Comparison of ENCODE assay signal across 8 cellular contexts in the genomic region with DNA sequence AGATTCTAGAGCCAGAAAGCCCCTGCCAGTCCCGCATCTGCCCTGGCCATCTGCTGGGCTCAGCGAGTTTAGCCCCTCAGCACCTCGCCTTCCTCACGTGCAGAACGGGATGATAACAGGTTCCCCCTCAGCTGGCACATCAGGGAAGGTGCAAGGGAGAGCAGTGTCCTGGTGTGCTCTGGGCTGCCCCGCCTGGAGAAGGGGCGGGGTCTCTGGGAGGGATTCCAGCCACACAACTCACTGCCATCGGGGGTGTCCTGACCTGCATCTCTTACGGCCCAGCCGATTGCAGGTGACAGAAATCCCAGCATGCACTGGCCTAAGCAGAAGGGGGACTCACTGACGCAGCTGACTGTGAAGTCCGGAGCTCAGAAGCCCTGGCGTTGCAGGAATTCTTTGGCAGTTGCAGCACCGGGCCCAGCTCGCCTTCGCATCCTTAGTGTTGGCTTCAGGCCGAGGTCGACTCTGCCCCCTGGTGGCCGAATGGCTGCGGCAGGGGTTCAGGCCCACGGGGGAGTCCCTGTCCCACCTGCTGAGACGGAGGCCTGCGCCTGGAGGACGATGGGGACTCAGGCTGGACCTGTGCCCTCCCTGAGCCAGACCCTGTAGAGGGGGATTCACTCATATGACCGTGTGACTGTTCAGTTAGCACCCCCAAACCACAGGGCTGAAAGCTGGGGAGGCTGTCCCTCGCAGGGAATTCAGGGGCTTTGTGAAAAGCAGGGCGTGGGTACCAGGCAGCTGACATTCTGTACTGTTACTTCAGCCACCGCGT.
DNase-seq lines count a peak whose midpoint lies in the region; ATAC-seq and TF ChIP-seq lines count a peak whose summit lies in the region.

No MANE protein-coding gene starts in this region.

- WGBS in lung, 2 donors, result 39 to 41% methylated on average over 29 of the region's 29 CpGs

- ATAC-seq in lung (ENCODE audit: insufficient read depth, low FRiP score), result no peak

- TF ChIP-seq CTCF in C4-2B (conservative IDR thresholded peaks at IDR 0.05) (peak; percentile 77), lung (IDR thresholded peaks at IDR 0.05; ENCODE audit: control extremely low read depth, extremely low read depth) (peak; percentile 30)

- DNase-seq in GM19240 (ENCODE audit: insufficient read length, low spot score) (peak; percentile 73), MG63 (peak; percentile 58), dermis microvascular lymphatic vessel endothelial cell (ENCODE audit: low read depth in 2 of 2) (peak; percentile 31 to 54), lung (ENCODE audit: low spot score) (peak; percentile 63), NCI-H510A (lab: John Stamatoyannopoulos, UW) (no peak)
- peak; percentile 86 for DNase-seq in activated CD4-positive, alpha-beta T cell treated with anti-CD3 and anti-CD28 coated beads for 48 hours
- peak; percentile 70 for DNase-seq in stimulated activated CD8-positive, alpha-beta memory T cell treated with anti-CD3 and anti-CD28 coated beads, Interleukin-15, amount 100 ng/mL, for 24 hours (ENCODE audit: low read depth)

- no peaks in the 10 kb centered on the region for H3K4me1 ChIP-seq in lung (ENCODE audit: control insufficient read depth in 2 of 2, insufficient read depth in 2 of 2, low read length in 2 of 2)

- H3K9me3 ChIP-seq in MG63 (no peaks in the 10 kb centered on the region), lung (ENCODE audit: control insufficient read depth in 2 of 2, insufficient read depth in 1 of 2, low read length in 1 of 2) (no peaks in the 10 kb centered on the region)

- H3K36me3 ChIP-seq in MG63 (no peaks in the 10 kb centered on the region), lung (ENCODE audit: control insufficient read depth in 2 of 2, insufficient read depth in 2 of 2, low read length in 2 of 2) (peaks cover 0 to 18% of the 10 kb centered on the region in 2 donors)

- no peaks in the 10 kb centered on the region for H3K27me3 ChIP-seq in MG63
- no peaks in the 10 kb centered on the region for H3K27me3 ChIP-seq in lung (ENCODE audit: control insufficient read depth, insufficient read depth)

- H3K27ac ChIP-seq in C4-2B (no peak overlapping the region), lung (ENCODE audit: low read depth in 1 of 2, low read length in 1 of 2) (no peak overlapping the region)

- no peak overlapping the region for H3K4me3 ChIP-seq in MG63
- no peak overlapping the region for H3K4me3 ChIP-seq in lung
